Comparison of ENCODE assay signal across 23 cellular contexts in genomic region chr6:160058603-160059215, GRCh38.
DNase-seq lines count a peak whose midpoint lies in the region; ATAC-seq and TF ChIP-seq lines count a peak whose summit lies in the region.
"Had no signal": no experiment of that assay in that cellular context is flagged by ENCODE, and none has a peak within 500 bp of the region (broad histone marks: within the 10 kb centered on the region; RNA-seq: fewer than 3 reads in every experiment).

No MANE protein-coding gene starts in this region.

- intact Hi-C loops in body of pancreas (cut with DNase I): no loop called here
- intact Hi-C loops in left colon (cut with DNase I, micrococcal nuclease): no loop called here
- intact Hi-C loops in gastrocnemius medialis (cut with DNase I; ENCODE audit: low total_unique reads): loop anchor here (10.0 kb wide), 1 partner anchor 174 kb away; no protein-coding TSS in a partner anchor

- POLR2A ChIA-PET in activated CD4-positive, alpha-beta T cell treated with anti-CD3 and anti-CD28 coated beads, Interleukin-2, amount 10 ng/mL, durations not matched to agents 7 days and 5 days (lab: Charles Lee): no interaction called here

- H3K27ac Mint-ChIP-seq in activated CD4-positive, alpha-beta T cell treated with anti-CD3 and anti-CD28 coated beads, Interleukin-2, amount 10 ng/mL, durations not matched to agents 7 days and 5 days: no peak overlapping the region

- no peak for ATAC-seq in body of pancreas
- ATAC-seq in left colon: peak; percentile 71
- no peak for ATAC-seq in gastrocnemius medialis
- ATAC-seq in HG02840 (IDR thresholded peaks at IDR 0.05; ENCODE audit: low FRiP score, unreplicated experiment): no peak
- ATAC-seq: PC-3 had no signal

- no peaks in the 10 kb centered on the region for H3K9me3 ChIP-seq in body of pancreas
- no peaks in the 10 kb centered on the region for H3K9me3 ChIP-seq in mucosa of rectum (ENCODE audit: control insufficient read depth in 2 of 2, low read length in 2 of 2)
- no peaks in the 10 kb centered on the region for H3K9me3 ChIP-seq in gastrocnemius medialis
- H3K9me3 ChIP-seq: MG63, SJSA1 had no signal

- in situ Hi-C loops in gastrocnemius medialis (cut with MboI; ENCODE audit: low sequenced_read_pairs in 4 of 4): no loop called here

- CTCF ChIA-PET in activated CD4-positive, alpha-beta T cell treated with anti-CD3 and anti-CD28 coated beads, Interleukin-2, amount 10 ng/mL, durations not matched to agents 7 days and 5 days (lab: Charles Lee): interaction anchor here (0.9 kb wide), 1 partner anchor 206 kb away, joined by 3 read pairs; no protein-coding TSS in a partner anchor

- peak overlapping the region in 3 of 4 donors; percentile 10 to 43 (median 14) for H3K27ac ChIP-seq in body of pancreas
- peak overlapping the region; percentile 6 to 39 for H3K27ac ChIP-seq in mucosa of rectum (ENCODE audit: low read depth in 2 of 2, low read length in 2 of 2)
- H3K27ac ChIP-seq in gastrocnemius medialis: peak overlapping the region; percentile 42 to 69 (median 55)
- H3K27ac ChIP-seq: GM23248, SJSA1 had no signal

- TF ChIP-seq CTCF in body of pancreas (IDR thresholded peaks at IDR 0.05) (no peak), gastrocnemius medialis (IDR thresholded peaks at IDR 0.05 in 4 of 5, conservative IDR thresholded peaks at IDR 0.05 in 1 of 5) (no peak)

- no peaks in the 10 kb centered on the region for H3K27me3 ChIP-seq in body of pancreas
- H3K27me3 ChIP-seq in mucosa of rectum (ENCODE audit: control insufficient read depth in 2 of 2, insufficient read depth in 2 of 2, low read length in 2 of 2): no peaks in the 10 kb centered on the region
- H3K27me3 ChIP-seq in gastrocnemius medialis: no peaks in the 10 kb centered on the region
- H3K27me3 ChIP-seq: MG63, SJSA1 had no signal

- H3K36me3 ChIP-seq in body of pancreas (replicated peaks in 1 of 2; ENCODE audit: insufficient read depth in 1 of 2, low read depth in 2 of 2): peaks cover 0 to 44% of the 10 kb centered on the region in 2 donors
- peaks cover 75 to 84% of the 10 kb centered on the region in 2 donors for H3K36me3 ChIP-seq in mucosa of rectum (ENCODE audit: control insufficient read depth in 2 of 2, insufficient read depth in 2 of 2, low read length in 2 of 2)
- peaks cover 0 to 85% of the 10 kb centered on the region in 2 donors for H3K36me3 ChIP-seq in gastrocnemius medialis

- WGBS in body of pancreas, 2 donors: 36 to 44% methylated on average over 6 of the region's 6 CpGs

- H3K9ac ChIP-seq in mucosa of rectum (ENCODE audit: low read depth in 1 of 2, low read length in 2 of 2): no peak overlapping the region
- H3K9ac ChIP-seq: GM23248 had no signal

- H3K4me1 ChIP-seq in body of pancreas: peaks cover 7% of the 10 kb centered on the region
- H3K4me1 ChIP-seq in mucosa of rectum (ENCODE audit: control insufficient read depth in 2 of 2, insufficient read depth in 2 of 2, low read length in 2 of 2): peaks cover 17 to 27% of the 10 kb centered on the region in 2 donors
- peaks cover 10 to 11% of the 10 kb centered on the region in 2 donors for H3K4me1 ChIP-seq in gastrocnemius medialis
- H3K4me1 ChIP-seq: SJSA1 had no signal

- peaks cover 55% of the 10 kb centered on the region for H3K36me3 Mint-ChIP-seq in activated CD4-positive, alpha-beta T cell treated with anti-CD3 and anti-CD28 coated beads, Interleukin-2, amount 10 ng/mL, durations not matched to agents 7 days and 5 days (ENCODE audit: low read depth)

- H3K27me3 Mint-ChIP-seq in activated CD4-positive, alpha-beta T cell treated with anti-CD3 and anti-CD28 coated beads, Interleukin-2, amount 10 ng/mL, durations not matched to agents 7 days and 5 days: no peaks in the 10 kb centered on the region

- peaks cover 15% of the 10 kb centered on the region for H3K4me1 Mint-ChIP-seq in activated CD4-positive, alpha-beta T cell treated with anti-CD3 and anti-CD28 coated beads, Interleukin-2, amount 10 ng/mL, durations not matched to agents 7 days and 5 days

- TF ChIP-seq POLR2A in body of pancreas (IDR thresholded peaks at IDR 0.05): no peak
- TF ChIP-seq POLR2A in gastrocnemius medialis (IDR thresholded peaks at IDR 0.05): no peak

- peak in 1 of 4 donors; percentile 11 for DNase-seq in body of pancreas
- DNase-seq in left colon: no peak
- DNase-seq in gastrocnemius medialis: no peak
- no peak for DNase-seq in activated CD4-positive, alpha-beta T cell treated with anti-CD3 and anti-CD28 coated beads, Interleukin-2, amount 10 ng/mL, durations not matched to agents 7 days and 5 days
- no peak for DNase-seq in activated effector memory CD4-positive, alpha-beta T cell treated with anti-CD3 and anti-CD28 coated beads, Interleukin-2, amount 50 U/mL, for 16 hours
- DNase-seq: Calu3; DMS153; DND-41; GM23248; H7; IMR-90; KG1; MG63; NCI-H2029; NCI-H446 treated with DMSO at 0.1 percent for 48 hours; NCI-H526; NCI-H82; NK-92 treated with Interleukin-12 subunit alpha and Interleukin-12 subunit beta, amount 100 ng/mL, for 24 hours; PC-3; Right ventricle myocardium superior had no signal

- no peaks in the 10 kb centered on the region for H3K9me3 Mint-ChIP-seq in activated CD4-positive, alpha-beta T cell treated with anti-CD3 and anti-CD28 coated beads, Interleukin-2, amount 10 ng/mL, durations not matched to agents 7 days and 5 days

- H3K4me3 Mint-ChIP-seq in activated CD4-positive, alpha-beta T cell treated with anti-CD3 and anti-CD28 coated beads, Interleukin-2, amount 10 ng/mL, durations not matched to agents 7 days and 5 days: no peak overlapping the region

- H3K4me3 ChIP-seq in body of pancreas (no peak overlapping the region), mucosa of rectum (ENCODE audit: low read length in 2 of 2) (no peak overlapping the region), gastrocnemius medialis (no peak overlapping the region)
- H3K4me3 ChIP-seq: GM23248, MG63, SJSA1 had no signal
